11 cellular contexts compared by ENCODE assay signal in the genomic region with DNA sequence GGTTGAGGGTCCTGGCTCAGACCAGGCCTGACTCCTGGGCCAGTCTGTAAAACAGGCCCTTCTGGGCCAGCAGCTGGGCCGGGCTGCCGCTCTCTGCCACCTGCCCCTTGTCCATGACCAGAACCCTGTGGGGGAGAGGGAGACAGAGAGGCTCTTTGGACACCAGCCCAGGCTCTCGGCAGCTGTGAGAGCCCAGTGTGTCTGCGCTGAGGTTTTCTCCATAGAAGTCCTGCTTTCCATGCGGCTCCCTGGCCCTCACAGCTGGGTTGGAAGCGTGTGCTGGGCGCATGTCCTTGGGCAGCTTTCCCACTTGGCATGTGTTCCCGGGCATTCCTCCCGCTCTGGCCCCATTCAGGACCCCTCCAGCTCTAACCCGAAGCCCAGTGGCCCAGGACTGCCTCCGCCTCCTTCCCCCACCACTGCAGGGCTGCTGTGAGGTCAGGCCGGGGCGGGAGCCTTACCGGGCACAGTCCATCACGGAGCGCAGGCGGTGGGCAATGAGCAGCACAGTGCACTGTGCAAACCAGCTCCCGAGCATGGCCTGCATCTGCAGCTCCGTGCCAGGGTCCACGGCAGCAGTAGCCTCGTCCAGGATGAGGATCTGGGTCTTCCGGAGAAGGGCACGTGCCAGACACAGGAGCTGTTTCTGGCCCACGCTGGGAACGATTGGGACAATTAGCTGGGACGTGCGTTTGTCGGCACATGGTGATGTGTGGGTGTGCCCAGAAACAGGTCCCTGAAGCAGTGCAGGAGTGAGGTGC.
DNase-seq lines count a peak whose midpoint lies in the region; ATAC-seq, FAIRE-seq and TF ChIP-seq lines count a peak whose summit lies in the region.
"Had no signal": no experiment of that assay in that cellular context is flagged by ENCODE, and none has a peak within 500 bp of the region (broad histone marks: within the 10 kb centered on the region; RNA-seq: fewer than 3 reads in every experiment).

No MANE protein-coding gene starts in this region.

- ATAC-seq in naive thymus-derived CD4-positive, alpha-beta T cell = peak; percentile 26
- no peak for ATAC-seq in activated CD4-positive, alpha-beta T cell treated with anti-CD3 and anti-CD28 coated beads for 36 hours
- ATAC-seq in HG02623 (IDR thresholded peaks at IDR 0.05; ENCODE audit: unreplicated experiment) = no peak
- ATAC-seq in HG02571 (IDR thresholded peaks at IDR 0.05; ENCODE audit: unreplicated experiment) = no peak

- intact Hi-C loops in naive thymus-derived CD4-positive, alpha-beta T cell (cut with micrococcal nuclease) = no loop called here
- intact Hi-C loops in activated CD4-positive, alpha-beta T cell treated with anti-CD3 and anti-CD28 coated beads for 36 hours (cut with DNase I, micrococcal nuclease) = no loop called here

- no peak overlapping the region for H3K4me3 ChIP-seq in naive thymus-derived CD4-positive, alpha-beta T cell (ENCODE audit: low read length)

- H3K9me3 ChIP-seq in naive thymus-derived CD4-positive, alpha-beta T cell (ENCODE audit: control insufficient read depth in 2 of 3, low read length in 3 of 3) = no peaks in the 10 kb centered on the region

- H3K9me3 Mint-ChIP-seq in naive thymus-derived CD4-positive, alpha-beta T cell = no peaks in the 10 kb centered on the region
- H3K9me3 Mint-ChIP-seq in activated CD4-positive, alpha-beta T cell treated with anti-CD3 and anti-CD28 coated beads for 36 hours (ENCODE audit: low read depth) = no peaks in the 10 kb centered on the region

- no peak overlapping the region for H3K4me3 Mint-ChIP-seq in naive thymus-derived CD4-positive, alpha-beta T cell
- H3K4me3 Mint-ChIP-seq in activated CD4-positive, alpha-beta T cell treated with anti-CD3 and anti-CD28 coated beads for 36 hours = no peak overlapping the region
- H3K4me3 Mint-ChIP-seq: B cell had no signal

- no peaks in the 10 kb centered on the region for H3K27me3 ChIP-seq in naive thymus-derived CD4-positive, alpha-beta T cell (ENCODE audit: control insufficient read depth in 2 of 2, insufficient read depth in 2 of 2, low read length in 2 of 2)

- CTCF ChIA-PET in RWPE1 (lab: Yijun Ruan, JAX) = no interaction called here
- CTCF ChIA-PET in naive thymus-derived CD4-positive, alpha-beta T cell (lab: Charles Lee) = no interaction called here
- CTCF ChIA-PET in activated CD4-positive, alpha-beta T cell treated with anti-CD3 and anti-CD28 coated beads for 36 hours (lab: Charles Lee) = no interaction called here

- no peak for TF ChIP-seq CTCF in RWPE1 (conservative IDR thresholded peaks at IDR 0.05; ENCODE audit: low read depth)

- H3K27me3 Mint-ChIP-seq in naive thymus-derived CD4-positive, alpha-beta T cell = peaks cover 0 to 4% (median 4%) of the 10 kb centered on the region in 5 donors
- peaks cover 5% of the 10 kb centered on the region for H3K27me3 Mint-ChIP-seq in activated CD4-positive, alpha-beta T cell treated with anti-CD3 and anti-CD28 coated beads for 36 hours
- H3K27me3 Mint-ChIP-seq: B cell had no signal

- H3K36me3 Mint-ChIP-seq in naive thymus-derived CD4-positive, alpha-beta T cell = peaks cover 0 to 5% (median 0%) of the 10 kb centered on the region in 5 donors
- H3K36me3 Mint-ChIP-seq in activated CD4-positive, alpha-beta T cell treated with anti-CD3 and anti-CD28 coated beads for 36 hours (ENCODE audit: low read depth) = peaks cover 5% of the 10 kb centered on the region

- no peak overlapping the region for H3K27ac Mint-ChIP-seq in naive thymus-derived CD4-positive, alpha-beta T cell
- no peak overlapping the region for H3K27ac Mint-ChIP-seq in activated CD4-positive, alpha-beta T cell treated with anti-CD3 and anti-CD28 coated beads for 36 hours
- H3K27ac Mint-ChIP-seq: B cell had no signal

- H3K4me1 Mint-ChIP-seq in naive thymus-derived CD4-positive, alpha-beta T cell = peaks cover 0 to 4% (median 0%) of the 10 kb centered on the region in 7 donors
- H3K4me1 Mint-ChIP-seq in activated CD4-positive, alpha-beta T cell treated with anti-CD3 and anti-CD28 coated beads for 36 hours = no peaks in the 10 kb centered on the region
- H3K4me1 Mint-ChIP-seq: B cell had no signal

- POLR2A ChIA-PET in RWPE1 (lab: Yijun Ruan, JAX; ENCODE audit: low non-redundant PET) = no interaction called here
- POLR2A ChIA-PET in naive thymus-derived CD4-positive, alpha-beta T cell (lab: Charles Lee) = no interaction called here
- POLR2A ChIA-PET in activated CD4-positive, alpha-beta T cell treated with anti-CD3 and anti-CD28 coated beads for 36 hours (lab: Charles Lee) = no interaction called here

- DNase-seq in AG08396 (ENCODE audit: low spot score) (peak; percentile 54), RWPE1 (ENCODE audit: low spot score) (no peak), fibroblast of the conjunctiva (ENCODE audit: low read depth) (peak; percentile 53), GM19239 (ENCODE audit: insufficient read length, low spot score) (no peak)
- DNase-seq in naive thymus-derived CD4-positive, alpha-beta T cell = no peak
- no peak for DNase-seq in activated CD4-positive, alpha-beta T cell treated with anti-CD3 and anti-CD28 coated beads for 36 hours
- DNase-seq: NCI-H510A treated with DMSO at 0.1 percent for 48 hours had no signal

- peak overlapping the region; percentile 38 for H3K27ac ChIP-seq in RWPE1
- H3K27ac ChIP-seq in naive thymus-derived CD4-positive, alpha-beta T cell (ENCODE audit: low read depth, low read length) = no peak overlapping the region

- FAIRE-seq in GM19239 (lab: Jason Lieb, UNC) = no peak
- FAIRE-seq: bronchial epithelial cell had no signal

- no peaks in the 10 kb centered on the region for H3K4me1 ChIP-seq in naive thymus-derived CD4-positive, alpha-beta T cell (ENCODE audit: control insufficient read depth in 2 of 2, insufficient read depth in 2 of 2, low read length in 2 of 2)

- H3K36me3 ChIP-seq in naive thymus-derived CD4-positive, alpha-beta T cell (ENCODE audit: control insufficient read depth in 2 of 3, insufficient read depth in 3 of 3, low read length in 3 of 3) = peaks cover 0 to 10% (median 0%) of the 10 kb centered on the region in 3 experiments

Comparison
In these comparisons a context has a peak if more than half of its experiments do, and no peak if none do; other contexts are left out.
1. DNase-seq: peak in AG08396 (single experiment) and fibroblast of the conjunctiva (single experiment); none in RWPE1 (single experiment), naive thymus-derived CD4-positive, alpha-beta T cell (0 of 9), GM19239 (single experiment) and activated CD4-positive, alpha-beta T cell treated with anti-CD3 and anti-CD28 coated beads for 36 hours (single experiment).